ENCODE assay signal across 8 cellular contexts in the genomic region with DNA sequence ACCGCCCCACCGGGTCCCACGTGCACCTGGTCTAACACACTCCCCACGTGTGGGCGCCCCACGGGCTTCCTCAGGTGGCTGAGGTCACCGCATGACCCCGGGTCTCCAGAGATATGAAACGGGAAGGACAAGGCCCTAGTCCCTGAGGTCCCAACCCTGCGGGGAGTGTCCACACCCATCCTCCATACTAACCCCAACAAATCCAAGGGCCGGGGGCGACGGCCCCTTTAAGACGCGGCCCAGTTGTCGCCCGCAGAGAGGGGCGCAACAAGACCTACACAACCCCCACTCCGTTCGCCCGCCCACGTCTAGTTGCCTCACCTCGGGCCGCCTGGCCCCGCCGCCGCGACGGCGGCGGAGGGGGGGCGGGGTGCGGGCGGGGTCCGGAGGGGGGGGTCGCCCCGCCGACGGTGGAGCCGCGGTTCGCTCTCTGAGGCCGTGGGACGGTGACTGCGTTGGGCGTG. TPM values are rescaled to one million over a fixed set of nuclear protein-coding genes. Genes with fewer than 3 reads are reported as not detected.
DNase-seq lines count a peak whose midpoint lies in the region; ATAC-seq lines count a peak whose summit lies in the region.

No MANE protein-coding gene starts in this region.

- peak overlapping the region; percentile 84 for H3K4me3 ChIP-seq in NT2/D1 (ENCODE audit: insufficient read length, low read depth)
- peak overlapping the region; percentile 85 for H3K4me3 ChIP-seq in naive thymus-derived CD4-positive, alpha-beta T cell (ENCODE audit: low read length)

- ATAC-seq in HG02973 (IDR thresholded peaks at IDR 0.05; ENCODE audit: unreplicated experiment) = peak; percentile 48
- ATAC-seq in esophagus mucosa = peak; percentile 80
- ATAC-seq in naive thymus-derived CD4-positive, alpha-beta T cell = peak; percentile 66

- peaks cover 6% of the 10 kb centered on the region for H3K36me3 ChIP-seq in NT2/D1 (ENCODE audit: insufficient read depth, insufficient read length, low read length)
- H3K36me3 ChIP-seq in naive thymus-derived CD4-positive, alpha-beta T cell (ENCODE audit: control insufficient read depth in 2 of 3, insufficient read depth in 3 of 3, low read length in 3 of 3) = peaks cover 0 to 3% (median 0%) of the 10 kb centered on the region in 3 experiments

- CTCF ChIA-PET in naive thymus-derived CD4-positive, alpha-beta T cell (lab: Charles Lee) = interaction anchor here (1.0 kb wide), 2 partner anchors 37 to 116 kb away, joined by 3 to 5 read pairs; a partner anchor contains a TSS

- POLR2A ChIA-PET in naive thymus-derived CD4-positive, alpha-beta T cell (lab: Charles Lee) = interaction anchor here (0.6 to 1.6 kb wide), 10 partner anchors 8 to 1158 kb away, joined by 3 to 10 read pairs (median 4); a partner anchor contains a TSS

- peak overlapping the region; percentile 98 for H3K9ac ChIP-seq in NT2/D1 (ENCODE audit: insufficient read length, low read depth)

- H3K27ac Mint-ChIP-seq in naive thymus-derived CD4-positive, alpha-beta T cell = peak overlapping the region; percentile 98 to 100 (median 99)

- peaks cover 0 to 4% (median 0%) of the 10 kb centered on the region in 5 donors for H3K27me3 Mint-ChIP-seq in naive thymus-derived CD4-positive, alpha-beta T cell

- DNase-seq in NCI-H82 (lab: John Stamatoyannopoulos, UW) (peak; percentile 82), NCI-H82 treated with DMSO at 0.1 percent for 48 hours (lab: John Stamatoyannopoulos, UW; ENCODE audit: unreplicated experiment) (no peak), NT2/D1 (ENCODE audit: low read depth, low spot score) (peak; percentile 25), activated T-cell treated with anti-CD3 and anti-CD28 coated beads for 4 hours (peak; percentile 80)
- peak; percentile 43 to 77 (median 65) for DNase-seq in naive thymus-derived CD4-positive, alpha-beta T cell
- DNase-seq in stimulated activated naive CD4-positive, alpha-beta T cell (lab: John Stamatoyannopoulos, UW) = peak in 5 of 6 experiments; percentile 54 to 83 (median 73)

- H3K9me3 ChIP-seq in NT2/D1 (ENCODE audit: insufficient read depth, low read length) = no peaks in the 10 kb centered on the region
- H3K9me3 ChIP-seq in naive thymus-derived CD4-positive, alpha-beta T cell (ENCODE audit: control insufficient read depth in 2 of 3, low read length in 3 of 3) = no peaks in the 10 kb centered on the region

- H3K27me3 ChIP-seq in NT2/D1 (ENCODE audit: insufficient read depth, insufficient read length) = no peaks in the 10 kb centered on the region
- no peaks in the 10 kb centered on the region for H3K27me3 ChIP-seq in naive thymus-derived CD4-positive, alpha-beta T cell (ENCODE audit: control insufficient read depth in 2 of 2, insufficient read depth in 2 of 2, low read length in 2 of 2)

- H3K4me3 Mint-ChIP-seq in naive thymus-derived CD4-positive, alpha-beta T cell = peak overlapping the region; percentile 89 to 99 (median 95)

- H3K4me1 ChIP-seq in NT2/D1 (ENCODE audit: insufficient read depth, insufficient read length) = no peaks in the 10 kb centered on the region
- peaks cover 14 to 16% of the 10 kb centered on the region in 2 donors for H3K4me1 ChIP-seq in naive thymus-derived CD4-positive, alpha-beta T cell (ENCODE audit: control insufficient read depth in 2 of 2, insufficient read depth in 2 of 2, low read length in 2 of 2)

- peaks cover 0 to 6% (median 0%) of the 10 kb centered on the region in 5 donors for H3K36me3 Mint-ChIP-seq in naive thymus-derived CD4-positive, alpha-beta T cell

- H3K9me3 Mint-ChIP-seq in naive thymus-derived CD4-positive, alpha-beta T cell = no peaks in the 10 kb centered on the region

- peak overlapping the region; percentile 80 for H3K27ac ChIP-seq in naive thymus-derived CD4-positive, alpha-beta T cell (ENCODE audit: low read depth, low read length)

- intact Hi-C loops in naive thymus-derived CD4-positive, alpha-beta T cell (cut with micrococcal nuclease) = loop anchor here (1.0 to 10.0 kb wide), 22 partner anchors 35 to 1989 kb away; a partner anchor contains a TSS

- H3K4me1 Mint-ChIP-seq in naive thymus-derived CD4-positive, alpha-beta T cell = peaks cover 5 to 40% (median 30%) of the 10 kb centered on the region in 7 donors

RNA-seq across cellular contexts. Expression of a gene that starts 0.4 kb away (rescaled TPM):
- total RNA-seq in esophagus mucosa = 20.6 TPM
- 10 to 100 TPM; 30.1 to 36.5 (median 32.3) TPM for total RNA-seq in naive thymus-derived CD4-positive, alpha-beta T cell
- 10 to 100 TPM in 1 of 2 donors, 1 to 10 TPM in 1; 3.8 to 13.9 TPM for polyA plus RNA-seq in naive thymus-derived CD4-positive, alpha-beta T cell
